ENCODE assay signal across 12 cellular contexts in genomic region chr21:37915516-37915915, GRCh38. TPM values are rescaled to one million over a fixed set of nuclear protein-coding genes. Genes with fewer than 3 reads are reported as not detected.
A peak's percentile ranks its signal among the peaks of the same experiment; 100 is the strongest.
DNase-seq lines count a peak whose midpoint lies in the region; ATAC-seq and TF ChIP-seq lines count a peak whose summit lies in the region.
"Had no signal": no experiment of that assay in that cellular context is flagged by ENCODE, and none has a peak within 500 bp of the region (broad histone marks: within the 10 kb centered on the region; RNA-seq: fewer than 3 reads in every experiment).

No MANE protein-coding gene starts in this region.

- H3K36me3 ChIP-seq in HUES64 (ENCODE audit: insufficient read depth, low read length), result no peaks in the 10 kb centered on the region

- H3K4me1 ChIP-seq in HUES64 (ENCODE audit: insufficient read depth, low read length), result peaks cover 17% of the 10 kb centered on the region
- H3K4me1 ChIP-seq: Caco-2 had no signal

- no peak overlapping the region for H3K27ac ChIP-seq in HUES64 (ENCODE audit: low read depth, low read length)

- DNase-seq in AG04449 (ENCODE audit: low read depth, low spot score) (no peak), mesothelial cell of epicardium (ENCODE audit: low spot score in 2 of 2, unreplicated experiment in 2 of 2) (no peak), NK-92 (lab: John Stamatoyannopoulos, UW; ENCODE audit: unreplicated experiment) (no peak), left colon (no peak)
- DNase-seq: Caco-2 had no signal

- peaks cover 39% of the 10 kb centered on the region for H3K4me1 Mint-ChIP-seq in brain
- peaks cover 13% of the 10 kb centered on the region for H3K4me1 Mint-ChIP-seq in mesothelial cell of epicardium

- ATAC-seq in HG02884 (IDR thresholded peaks at IDR 0.05; ENCODE audit: unreplicated experiment) (no peak), left colon (no peak), HG03354 (IDR thresholded peaks at IDR 0.05; ENCODE audit: poor library complexity, severe bottlenecking, unreplicated experiment) (no peak)
- ATAC-seq: activated CD4-positive, CD25-positive, alpha-beta regulatory T cell treated with anti-CD3 and anti-CD28 coated beads, Interleukin-2, amount 50 U/mL, for 24 hours had no signal

- H3K4me3 Mint-ChIP-seq in brain (peak overlapping the region; percentile 88 to 92 (median 90)), mesothelial cell of epicardium (peak overlapping the region; percentile 53)
- H3K4me3 Mint-ChIP-seq: activated naive CD8-positive, alpha-beta T cell had no signal

- TF ChIP-seq CTCF in AG04449 (IDR thresholded peaks at IDR 0.05; ENCODE audit: insufficient read depth, low read length, missing control alignments), result no peak
- no peak for TF ChIP-seq CTCF in brain (conservative IDR thresholded peaks at IDR 0.05)
- TF ChIP-seq CTCF in mesothelial cell of epicardium (IDR thresholded peaks at IDR 0.05; ENCODE audit: unreplicated experiment), result no peak

- H3K4me3 ChIP-seq in AG04449 (ENCODE audit: low read depth, low read length), result peak overlapping the region; percentile 31
- peak overlapping the region; percentile 75 for H3K4me3 ChIP-seq in HUES64 (ENCODE audit: low read length)

- H3K27me3 Mint-ChIP-seq in brain, result peaks cover 61% of the 10 kb centered on the region
- H3K27me3 Mint-ChIP-seq in mesothelial cell of epicardium (ENCODE audit: low read depth), result peaks cover 95% of the 10 kb centered on the region

- H3K9me3 Mint-ChIP-seq in brain, result peaks cover 0 to 6% (median 0%) of the 10 kb centered on the region in 5 experiments
- no peaks in the 10 kb centered on the region for H3K9me3 Mint-ChIP-seq in mesothelial cell of epicardium

- CTCF ChIA-PET in AG04449 (lab: Yijun Ruan, JAX), result interaction anchor here (0.6 to 10.0 kb wide), 7 partner anchors 156 to 241 kb away, joined by 3 to 69 read pairs (median 5); no protein-coding TSS in a partner anchor

- peak overlapping the region; percentile 42 to 89 (median 71) for H3K27ac Mint-ChIP-seq in brain
- H3K27ac Mint-ChIP-seq in mesothelial cell of epicardium, result no peak overlapping the region
- H3K27ac Mint-ChIP-seq: activated naive CD8-positive, alpha-beta T cell had no signal

- intact Hi-C loops in left colon (cut with DNase I, micrococcal nuclease), result no loop called here

- H3K9ac ChIP-seq in HUES64 (ENCODE audit: low read depth, low read length), result no peak overlapping the region

- H3K9me3 ChIP-seq in HUES64 (ENCODE audit: insufficient read depth, low read depth, low read length), result no peaks in the 10 kb centered on the region
- H3K9me3 ChIP-seq: Caco-2 had no signal

- H3K36me3 Mint-ChIP-seq in brain, result no peaks in the 10 kb centered on the region
- H3K36me3 Mint-ChIP-seq in mesothelial cell of epicardium, result no peaks in the 10 kb centered on the region
- H3K36me3 Mint-ChIP-seq: activated naive CD8-positive, alpha-beta T cell had no signal

- 3% methylated on average over 28 of the region's 28 CpGs for WGBS in HUES64

- POLR2A ChIA-PET in AG04449 (lab: Yijun Ruan, JAX), result no interaction called here

- H3K27me3 ChIP-seq in HUES64 (ENCODE audit: insufficient read depth, low read length), result peaks cover 23% of the 10 kb centered on the region

RNA-seq across cellular contexts. Expression of gene KCNJ6, which starts 0.7 kb away (rescaled TPM):
- 0.05 TPM for polyA plus RNA-seq in HUES64 (2013, experiment 1 of 2)
- 0.13 TPM for polyA plus RNA-seq in HUES64 (2013, experiment 2 of 2)
- polyA plus RNA-seq in brain (ENCODE audit: insufficient read depth, low read depth, low replicate concordance), result 1.6 TPM
- total RNA-seq in mesothelial cell of epicardium (0.02 TPM in 2 of 3 replicates, not detected in the other), left colon (under 1 TPM; 0.14 to 0.15 TPM)
- total RNA-seq: Caco-2, OCI-LY7 had no signal
